22 cellular contexts compared by ENCODE assay signal in the genomic region with DNA sequence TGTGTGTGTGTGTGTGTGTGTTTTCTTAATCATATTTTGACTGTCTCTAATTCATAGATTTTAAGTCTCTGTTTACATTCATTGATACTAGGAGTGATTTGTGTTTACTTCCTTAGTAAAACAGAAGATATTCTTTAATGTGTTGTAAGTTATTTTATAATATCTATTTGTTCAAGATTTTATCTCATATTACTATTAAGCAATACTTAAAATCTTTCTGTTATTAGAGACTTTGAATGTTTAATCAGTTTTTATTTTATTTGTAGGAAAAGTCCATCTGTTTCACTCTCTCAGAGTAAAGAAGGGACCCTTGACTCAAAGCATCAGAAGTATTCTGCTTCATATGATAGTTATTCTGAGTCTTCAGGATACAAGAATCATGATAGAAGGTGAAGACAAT.
A peak's percentile ranks its signal among the peaks of the same experiment; 100 is the strongest.
DNase-seq lines count a peak whose midpoint lies in the region; ATAC-seq and TF ChIP-seq lines count a peak whose summit lies in the region.
"Had no signal": no experiment of that assay in that cellular context is flagged by ENCODE, and none has a peak within 500 bp of the region (broad histone marks: within the 10 kb centered on the region; RNA-seq: fewer than 3 reads in every experiment).

No MANE protein-coding gene starts in this region.

- H3K4me3 ChIP-seq in GM23248: no peak overlapping the region
- no peak overlapping the region for H3K4me3 ChIP-seq in RWPE2 (ENCODE audit: severe bottlenecking)
- H3K4me3 ChIP-seq in osteoblast (ENCODE audit: insufficient read depth, low read length): no peak overlapping the region
- H3K4me3 ChIP-seq: Peyer's patch had no signal

- H3K27me3 ChIP-seq in GM23248 (replicated peaks; ENCODE audit: insufficient read depth): no peaks in the 10 kb centered on the region
- no peaks in the 10 kb centered on the region for H3K27me3 ChIP-seq in RWPE2 (ENCODE audit: insufficient read depth, poor library complexity, severe bottlenecking)
- H3K27me3 ChIP-seq in osteoblast (ENCODE audit: insufficient read depth, low read length): no peaks in the 10 kb centered on the region
- H3K27me3 ChIP-seq: Peyer's patch had no signal

- 0 out of 2 replicates have a peak, but pooled peaks cover 3% of the 10 kb centered on the region for H3K9me2 ChIP-seq in GM23248 (ENCODE audit: insufficient read depth)
- H3K9me2 ChIP-seq: SK-N-SH had no signal

- H3K4me1 Mint-ChIP-seq in central memory CD8-positive, alpha-beta T cell: no peaks in the 10 kb centered on the region

- peak overlapping the region; percentile 52 for H3K27ac ChIP-seq in GM23248
- H3K27ac ChIP-seq in RWPE2 (ENCODE audit: poor library complexity, severe bottlenecking): peak overlapping the region; percentile 74
- peak overlapping the region; percentile 49 for H3K27ac ChIP-seq in osteoblast (ENCODE audit: low read depth, low read length)
- H3K27ac ChIP-seq: Peyer's patch had no signal

- no peaks in the 10 kb centered on the region for H3K9me3 Mint-ChIP-seq in central memory CD8-positive, alpha-beta T cell

- ATAC-seq in RWPE2 (ENCODE audit: low read depth): no peak
- no peak for ATAC-seq in central memory CD8-positive, alpha-beta T cell (replicated peaks; ENCODE audit: extremely low read depth, poor library complexity, severe bottlenecking)

- TF ChIP-seq CTCF in RWPE2 (IDR thresholded peaks at IDR 0.05; ENCODE audit: poor library complexity, severe bottlenecking): no peak
- TF ChIP-seq CTCF in osteoblast (IDR thresholded peaks at IDR 0.05; ENCODE audit: extremely low read depth, low read depth, low read length): no peak

- 0 out of 2 replicates have a peak, but pooled peaks cover 5% of the 10 kb centered on the region for H3K79me2 ChIP-seq in GM23248 (ENCODE audit: insufficient read depth)
- no peaks in the 10 kb centered on the region for H3K79me2 ChIP-seq in osteoblast (ENCODE audit: insufficient read depth, low read length)

- peaks cover 64% of the 10 kb centered on the region for H3K36me3 Mint-ChIP-seq in central memory CD8-positive, alpha-beta T cell (ENCODE audit: insufficient read depth)

- H3K4me2 ChIP-seq in GM23248 (ENCODE audit: unreplicated experiment) (peak overlapping the region; percentile 60), osteoblast (ENCODE audit: insufficient read depth, low read length) (peak overlapping the region; percentile 46)
- H3K4me2 ChIP-seq: SK-N-SH had no signal

- H3K36me3 ChIP-seq in GM23248 (ENCODE audit: low read depth) (peaks cover 52% of the 10 kb centered on the region), RWPE2 (ENCODE audit: low read depth) (peaks cover 73% of the 10 kb centered on the region), osteoblast (ENCODE audit: insufficient read depth, low read length) (peaks cover 44% of the 10 kb centered on the region)

- no peak for DNase-seq in GM23248
- DNase-seq in RWPE2 (ENCODE audit: low spot score): no peak
- no peak for DNase-seq in central memory CD8-positive, alpha-beta T cell (ENCODE audit: low spot score in 2 of 2)
- DNase-seq in osteoblast (ENCODE audit: insufficient read length, low spot score, missing footprints): no peak
- DNase-seq in G401 (ENCODE audit: low spot score): no peak
- no peak for DNase-seq in AG08395 (ENCODE audit: low spot score)
- DNase-seq in NCI-H146 (lab: John Stamatoyannopoulos, UW): no peak
- DNase-seq: ACHN, Calu3, DMS79 treated with DMSO at 0.1 percent for 48 hours, H7, KG1, MM.1S, NCI-H1417, NCI-H1694 treated with DMSO at 0.1 percent for 48 hours, NCI-H2081, NCI-H2227 treated with DMSO at 0.1 percent for 48 hours, NCI-H526 treated with DMSO at 0.1 percent for 48 hours, Peyer's patch, SIG-M5, SK-N-SH, SW 1271 had no signal

- no peak overlapping the region for H2AFZ ChIP-seq in GM23248
- no peak overlapping the region for H2AFZ ChIP-seq in osteoblast (ENCODE audit: low read length)

- in situ Hi-C loops in GM23248 (cut with MboI): no loop called here
- in situ Hi-C loops in G401 (cut with HindIII; ENCODE audit: low sequenced_read_pairs): no loop called here

- H3K9ac ChIP-seq in GM23248: no peak overlapping the region
- H3K9ac ChIP-seq: SK-N-SH had no signal

- H3K9me3 ChIP-seq in GM23248 (ENCODE audit: low read depth): no peaks in the 10 kb centered on the region
- H3K9me3 ChIP-seq in RWPE2 (ENCODE audit: severe bottlenecking): no peaks in the 10 kb centered on the region
- H3K9me3 ChIP-seq in osteoblast (ENCODE audit: low read depth, low read length): no peaks in the 10 kb centered on the region
- H3K9me3 ChIP-seq: Peyer's patch, SK-N-SH had no signal

- H4K20me1 ChIP-seq in GM23248 (ENCODE audit: insufficient read depth) (no peaks in the 10 kb centered on the region), osteoblast (ENCODE audit: insufficient read depth, low read length) (no peaks in the 10 kb centered on the region)

- H3K4me1 ChIP-seq in GM23248 (ENCODE audit: insufficient read depth) (peaks cover 39% of the 10 kb centered on the region), RWPE2 (ENCODE audit: insufficient read depth, poor library complexity, severe bottlenecking) (peaks cover 21% of the 10 kb centered on the region), osteoblast (ENCODE audit: insufficient read depth, low read length) (peaks cover 33% of the 10 kb centered on the region)
- H3K4me1 ChIP-seq: Peyer's patch had no signal

- no peaks in the 10 kb centered on the region for H3K27me3 Mint-ChIP-seq in central memory CD8-positive, alpha-beta T cell

- no peak overlapping the region for H3K4me3 Mint-ChIP-seq in central memory CD8-positive, alpha-beta T cell

- peaks cover 36% of the 10 kb centered on the region for H3F3A ChIP-seq in GM23248 (ENCODE audit: insufficient read depth)

- H3K27ac Mint-ChIP-seq in central memory CD8-positive, alpha-beta T cell (ENCODE audit: low read depth): peak overlapping the region; percentile 1
